ENCODE assay signal across 8 cellular contexts in the genomic region with DNA sequence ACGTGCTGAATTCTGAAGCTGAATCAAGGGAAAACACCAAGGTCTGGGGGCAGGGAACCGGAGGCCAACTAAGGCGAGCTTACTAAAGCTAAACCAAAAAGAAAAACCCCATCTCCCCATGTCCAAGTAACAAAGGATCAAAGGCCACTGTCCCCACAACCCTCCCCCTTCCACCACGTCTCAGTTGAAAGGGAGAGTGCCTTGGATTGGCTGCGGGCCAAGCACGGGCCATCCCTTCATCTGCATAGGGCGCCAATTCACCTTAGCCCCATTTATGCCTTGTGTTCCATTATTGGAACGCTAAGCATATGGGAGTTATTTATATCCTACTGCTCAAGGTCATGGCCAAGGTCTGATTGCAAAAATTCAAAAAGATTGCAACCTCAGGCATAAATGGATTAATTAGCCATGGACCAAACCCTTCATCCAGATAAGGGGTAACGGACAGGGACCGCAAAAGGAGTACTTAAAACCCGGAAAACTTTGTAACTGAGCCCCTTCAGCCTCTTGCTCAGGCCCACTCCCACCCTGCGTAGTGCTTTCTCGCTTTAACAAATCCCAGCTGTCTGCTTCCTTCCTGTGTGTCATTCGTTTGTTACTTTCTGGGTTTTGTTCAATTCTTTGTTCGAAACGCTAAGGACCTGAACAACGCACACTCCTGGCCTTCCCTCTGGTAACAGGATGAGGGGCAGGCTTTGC. TPM values are rescaled to one million over a fixed set of nuclear protein-coding genes. Genes with fewer than 3 reads are reported as not detected.
DNase-seq lines count a peak whose midpoint lies in the region; ATAC-seq and TF ChIP-seq lines count a peak whose summit lies in the region.

No MANE protein-coding gene starts in this region.

- H3K4me1 ChIP-seq in esophagus muscularis mucosa (peaks cover 32 to 58% (median 54%) of the 10 kb centered on the region in 4 donors), neural progenitor cell (peaks cover 6% of the 10 kb centered on the region), uterus (peaks cover 0 to 6% of the 10 kb centered on the region in 2 donors)

- H3K4me3 ChIP-seq in LNCaP clone FGC (ENCODE audit: low read depth, low read length) = peak overlapping the region; percentile 97
- H3K4me3 ChIP-seq in esophagus muscularis mucosa = peak overlapping the region; percentile 85 to 97 (median 90)
- H3K4me3 ChIP-seq in neural progenitor cell = peak overlapping the region; percentile 91
- H3K4me3 ChIP-seq in uterus = peak overlapping the region; percentile 87 to 98

- H3K27me3 Mint-ChIP-seq in activated CD8-positive, alpha-beta T cell treated with anti-CD3 and anti-CD28 coated beads for 36 hours = no peaks in the 10 kb centered on the region
- peaks cover 3% of the 10 kb centered on the region for H3K27me3 Mint-ChIP-seq in neural progenitor cell (ENCODE audit: insufficient read depth, low read depth)

- CTCF ChIA-PET in activated CD8-positive, alpha-beta T cell treated with anti-CD3 and anti-CD28 coated beads for 36 hours (lab: Charles Lee) = interaction anchor here (0.7 to 4.9 kb wide), 41 partner anchors 9 to 403 kb away, joined by 3 to 60 read pairs (median 4); a partner anchor contains a TSS

- H3F3A ChIP-seq in neural progenitor cell (ENCODE audit: low read depth) = peaks cover 17% of the 10 kb centered on the region

- peak overlapping the region; percentile 93 for H3K4me3 Mint-ChIP-seq in activated CD8-positive, alpha-beta T cell treated with anti-CD3 and anti-CD28 coated beads for 36 hours
- H3K4me3 Mint-ChIP-seq in neural progenitor cell = peak overlapping the region; percentile 99

- no peak for TF ChIP-seq EP300 in esophagus muscularis mucosa (IDR thresholded peaks at IDR 0.05)

- DNase-seq in DMS53 (lab: John Stamatoyannopoulos, UW) (peak; percentile 61), DMS53 treated with DMSO at 0.1 percent for 48 hours (lab: John Stamatoyannopoulos, UW; ENCODE audit: unreplicated experiment) (no peak), LNCaP clone FGC (ENCODE audit: low read depth) (no peak), esophagus muscularis mucosa (ENCODE audit: extremely low spot score) (no peak), neural progenitor cell (ENCODE audit: low spot score) (no peak), uterus (peak; percentile 59 to 61), DMS153 (lab: John Stamatoyannopoulos, UW) (no peak)
- DNase-seq in activated CD8-positive, alpha-beta T cell treated with anti-CD3 and anti-CD28 coated beads for 36 hours = peak; percentile 73

- H3K27ac ChIP-seq in esophagus muscularis mucosa (replicated peaks in 1 of 4) = peak overlapping the region; percentile 92 to 97 (median 95)
- H3K27ac ChIP-seq in neural progenitor cell = no peak overlapping the region
- peak overlapping the region; percentile 74 to 76 for H3K27ac ChIP-seq in uterus

- WGBS in esophagus muscularis mucosa = 16% methylated on average over 17 of the region's 17 CpGs

- peak overlapping the region; percentile 99 for H3K27ac Mint-ChIP-seq in activated CD8-positive, alpha-beta T cell treated with anti-CD3 and anti-CD28 coated beads for 36 hours
- H3K27ac Mint-ChIP-seq in neural progenitor cell = peak overlapping the region; percentile 99

- H3K9me3 Mint-ChIP-seq in activated CD8-positive, alpha-beta T cell treated with anti-CD3 and anti-CD28 coated beads for 36 hours = no peaks in the 10 kb centered on the region
- no peaks in the 10 kb centered on the region for H3K9me3 Mint-ChIP-seq in neural progenitor cell

- H3K9ac ChIP-seq in neural progenitor cell = no peak overlapping the region

- H4K20me1 ChIP-seq in neural progenitor cell (ENCODE audit: low read depth) = peaks cover 4% of the 10 kb centered on the region

- H3K4me2 ChIP-seq in neural progenitor cell = peak overlapping the region; percentile 75

- POLR2A ChIA-PET in activated CD8-positive, alpha-beta T cell treated with anti-CD3 and anti-CD28 coated beads for 36 hours (lab: Charles Lee) = interaction anchor here (0.5 to 3.3 kb wide), 9 partner anchors 16 to 364 kb away, joined by 3 to 9 read pairs (median 4); a partner anchor contains a TSS

- peaks cover 10% of the 10 kb centered on the region for H3K36me3 Mint-ChIP-seq in activated CD8-positive, alpha-beta T cell treated with anti-CD3 and anti-CD28 coated beads for 36 hours (ENCODE audit: low read depth)
- no peaks in the 10 kb centered on the region for H3K36me3 Mint-ChIP-seq in neural progenitor cell

- intact Hi-C loops in activated CD8-positive, alpha-beta T cell treated with anti-CD3 and anti-CD28 coated beads for 36 hours (cut with micrococcal nuclease) = no loop called here
- intact Hi-C loops in esophagus muscularis mucosa (cut with DNase I) (loop anchor here (5.0 kb wide), 1 partner anchor 36 kb away; no protein-coding TSS in a partner anchor), uterus (cut with DNase I; ENCODE audit: low total_unique reads) (no loop called here)

- peaks cover 33% of the 10 kb centered on the region for H3K79me2 ChIP-seq in neural progenitor cell (ENCODE audit: low read depth)

- peaks cover 25% of the 10 kb centered on the region for H3K4me1 Mint-ChIP-seq in activated CD8-positive, alpha-beta T cell treated with anti-CD3 and anti-CD28 coated beads for 36 hours (ENCODE audit: low read depth)
- H3K4me1 Mint-ChIP-seq in neural progenitor cell = peaks cover 27% of the 10 kb centered on the region

- H3K9me3 ChIP-seq in esophagus muscularis mucosa (no peaks in the 10 kb centered on the region), neural progenitor cell (ENCODE audit: low read depth) (no peaks in the 10 kb centered on the region), uterus (no peaks in the 10 kb centered on the region)

- H2AFZ ChIP-seq in neural progenitor cell (replicated peaks) = peak overlapping the region; percentile 74

- no peak for TF ChIP-seq POLR2A in esophagus muscularis mucosa (IDR thresholded peaks at IDR 0.05; ENCODE audit: low read depth)
- TF ChIP-seq POLR2A in uterus (IDR thresholded peaks at IDR 0.05) = no peak

- ATAC-seq in activated CD8-positive, alpha-beta T cell treated with anti-CD3 and anti-CD28 coated beads for 36 hours = peak; percentile 22

- H3K36me3 ChIP-seq in esophagus muscularis mucosa (peaks cover 0 to 17% (median 16%) of the 10 kb centered on the region in 4 donors), neural progenitor cell (no peaks in the 10 kb centered on the region), uterus (no peaks in the 10 kb centered on the region)

- TF ChIP-seq CTCF in LNCaP clone FGC (IDR thresholded peaks at IDR 0.05; ENCODE audit: control insufficient read depth, extremely low read depth, insufficient read depth) (no peak), esophagus muscularis mucosa (IDR thresholded peaks at IDR 0.05) (no peak), neural progenitor cell (IDR thresholded peaks at IDR 0.05) (no peak), uterus (IDR thresholded peaks at IDR 0.05) (no peak)
- TF ChIP-seq CTCF in activated CD8-positive, alpha-beta T cell treated with anti-CD3 and anti-CD28 coated beads for 36 hours (IDR thresholded peaks at IDR 0.05) = no peak

- no peaks in the 10 kb centered on the region for H3K27me3 ChIP-seq in esophagus muscularis mucosa
- no peaks in the 10 kb centered on the region for H3K27me3 ChIP-seq in neural progenitor cell
- H3K27me3 ChIP-seq in uterus = no peaks in the 10 kb centered on the region

RNA-seq across cellular contexts. Expression of a gene that starts 0.8 kb away (rescaled TPM):
- 10 to 100 TPM; 17.5 to 18.2 TPM for total RNA-seq in activated CD8-positive, alpha-beta T cell treated with anti-CD3 and anti-CD28 coated beads for 36 hours
- 100 to 1,000 TPM; 103 to 131 (median 119) TPM for total RNA-seq in esophagus muscularis mucosa
- 29.7 and 42.0 TPM in 2 replicates for total RNA-seq in neural progenitor cell (ENCODE audit: low replicate concordance)
- total RNA-seq in uterus = 100 to 1,000 TPM in 2 of 4 donors, 10 to 100 TPM in 2; 67.4 to 243 (median 100) TPM

RNA-seq across cellular contexts. Expression of a gene that starts 1.6 kb away (rescaled TPM):
- not detected for total RNA-seq in activated CD8-positive, alpha-beta T cell treated with anti-CD3 and anti-CD28 coated beads for 36 hours
- not detected for total RNA-seq in esophagus muscularis mucosa
- total RNA-seq in neural progenitor cell (ENCODE audit: low replicate concordance) = not detected in 2 replicates
- total RNA-seq in uterus = not detected

RNA-seq across cellular contexts. Expression of a gene that starts 46.9 kb away (rescaled TPM):
- 10 to 100 TPM; 15.7 to 20.0 TPM for total RNA-seq in activated CD8-positive, alpha-beta T cell treated with anti-CD3 and anti-CD28 coated beads for 36 hours
- total RNA-seq in esophagus muscularis mucosa = 100 to 1,000 TPM in 1 of 4 donors, 10 to 100 TPM in 3; 63.1 to 108 (median 68.4) TPM
- 8.7 and 13.5 TPM in 2 replicates for total RNA-seq in neural progenitor cell (ENCODE audit: low replicate concordance)
- 100 to 1,000 TPM in 1 of 4 donors, 10 to 100 TPM in 3; 48.2 to 137 (median 57.4) TPM for total RNA-seq in uterus

RNA-seq across cellular contexts. Expression of a gene that starts 50.8 kb away (rescaled TPM):
- 1 to 10 TPM; 1.6 to 2.3 TPM for total RNA-seq in activated CD8-positive, alpha-beta T cell treated with anti-CD3 and anti-CD28 coated beads for 36 hours
- total RNA-seq in esophagus muscularis mucosa = 1 to 10 TPM in 2 of 4 donors, under 1 TPM in 1, not detected in 1; 0.42 to 2.2 (median 1.1) TPM
- 1.6 TPM in 1 of 2 replicates, not detected in the other for total RNA-seq in neural progenitor cell (ENCODE audit: low replicate concordance)
- total RNA-seq in uterus = 10 to 100 TPM in 2 of 4 donors, 1 to 10 TPM in 2; 1.2 to 82.1 (median 9.7) TPM

Comparison
In these comparisons a context has a peak if more than half of its experiments do, and no peak if none do; other contexts are left out.
1. DNase-seq: peak in DMS53 (single experiment), activated CD8-positive, alpha-beta T cell treated with anti-CD3 and anti-CD28 coated beads for 36 hours (single experiment) and uterus (2 of 2); none in DMS53 treated with DMSO at 0.1 percent for 48 hours (single experiment), LNCaP clone FGC (single experiment), esophagus muscularis mucosa (single experiment), neural progenitor cell (single experiment) and DMS153 (single experiment).
2. Peak in every context shown above with its lines, with median percentiles within 50 percentile points of each other: H3K4me3 ChIP-seq.